19 cellular contexts compared by ENCODE assay signal in the genomic region with DNA sequence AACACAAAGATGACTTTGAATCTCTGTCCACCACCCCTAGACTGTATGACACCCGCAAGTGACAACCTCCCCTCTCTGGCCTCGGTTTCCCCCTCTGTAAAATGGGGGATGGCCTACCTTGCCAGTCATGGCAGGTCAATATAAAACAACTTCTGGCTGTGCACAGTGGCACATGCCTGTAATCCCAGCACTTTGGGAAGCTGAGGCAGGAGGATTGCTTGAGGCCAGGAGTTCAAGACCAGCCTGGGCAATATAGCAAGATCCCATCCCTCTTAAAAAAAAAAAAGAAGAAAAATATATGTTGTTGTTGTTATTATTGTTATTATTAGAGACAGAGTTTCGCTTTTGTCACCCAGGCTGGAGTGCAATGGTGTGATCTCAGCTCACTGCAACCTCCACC. TPM values are rescaled to one million over a fixed set of nuclear protein-coding genes. Genes with fewer than 3 reads are reported as not detected.
A peak's percentile ranks its signal among the peaks of the same experiment; 100 is the strongest.
DNase-seq lines count a peak whose midpoint lies in the region; ATAC-seq, FAIRE-seq and TF ChIP-seq lines count a peak whose summit lies in the region.
"Not testable (repeated sequence)": the region's sequence is repeated elsewhere in the genome, so short reads cannot be mapped to it uniquely, and the experiment has no call there.
"Had no signal": no experiment of that assay in that cellular context is flagged by ENCODE, and none has a peak within 500 bp of the region (broad histone marks: within the 10 kb centered on the region; RNA-seq: fewer than 3 reads in every experiment).

No MANE protein-coding gene starts in this region.

- not testable (repeated sequence) for BruUV-seq in HepG2 (replicated peaks; lab: Mats Ljungman, UMichigan)

- H3K9me3 Mint-ChIP-seq in CD4-positive, alpha-beta T cell; T-helper 2 cell treated with Interferon-gamma antibody and Interleukin-4, amounts not matched to agents 5 μg/mL and 100 μg/mL, for 36 hours; activated naive CD8-positive, alpha-beta T cell treated with anti-CD3 and anti-CD28 coated beads for 36 hours: not testable (repeated sequence)

- H3K4me2 ChIP-seq in Karpas-422 (ENCODE audit: low read depth, low read length, poor library complexity, severe bottlenecking): peak overlapping the region; percentile 97
- H3K4me2 ChIP-seq in HepG2 (ENCODE audit: low read depth, low read length): not testable (repeated sequence)

- H3K79me2 ChIP-seq in Karpas-422 (ENCODE audit: low read length): peaks cover 26% of the 10 kb centered on the region
- not testable (repeated sequence) for H3K79me2 ChIP-seq in HepG2 (ENCODE audit: insufficient read depth, low read length)

- not testable (repeated sequence) for H2AFZ ChIP-seq in Karpas-422 (ENCODE audit: low read length); HepG2 (ENCODE audit: low read length)

- in situ Hi-C loops in HepG2 (cut with HindIII; ENCODE audit: extremely low pct_ligation_motif_present, low pct_unique_long_range_greater_than_20kb): not testable (repeated sequence)

- not testable (repeated sequence) for TF ChIP-seq POLR2A in HepG2 (IDR thresholded peaks at IDR 0.05; ENCODE audit: insufficient read depth in 1 of 2, low read depth in 2 of 2, low read length in 2 of 2)

- TF ChIP-seq EP300 in HepG2 (IDR thresholded peaks at IDR 0.05; ENCODE audit: low read depth in 2 of 2, low read length in 2 of 2); HepG2 (CRISPR knock-in tag; IDR thresholded peaks at IDR 0.05; ENCODE audit: borderline replicate concordance): not testable (repeated sequence)

- not testable (repeated sequence) for FAIRE-seq in HepG2 (lab: Jason Lieb, UNC)

- peak overlapping the region; percentile 98 for H3K27ac Mint-ChIP-seq in CD4-positive, alpha-beta T cell
- H3K27ac Mint-ChIP-seq in T-helper 2 cell treated with Interferon-gamma antibody and Interleukin-4, amounts not matched to agents 5 μg/mL and 100 μg/mL, for 36 hours: peak overlapping the region; percentile 100
- H3K27ac Mint-ChIP-seq in activated naive CD8-positive, alpha-beta T cell treated with anti-CD3 and anti-CD28 coated beads for 36 hours: peak overlapping the region; percentile 91

- POLR2A ChIA-PET in CD4-positive, alpha-beta T cell (lab: Charles Lee): interaction anchor here (1.0 to 11.4 kb wide), 14 partner anchors 10 to 83 kb away, joined by 3 to 465 read pairs (median 6); a partner anchor contains a TSS
- POLR2A ChIA-PET in HepG2 (lab: Yijun Ruan, JAX): interaction anchor here (0.8 to 1.5 kb wide), 2 partner anchors 14 to 16 kb away, joined by 3 to 5 read pairs; a partner anchor contains a TSS

- H3K36me3 Mint-ChIP-seq in CD4-positive, alpha-beta T cell (ENCODE audit: low read depth): peaks cover 11% of the 10 kb centered on the region
- H3K36me3 Mint-ChIP-seq in T-helper 2 cell treated with Interferon-gamma antibody and Interleukin-4, amounts not matched to agents 5 μg/mL and 100 μg/mL, for 36 hours (ENCODE audit: low read depth): peaks cover 20% of the 10 kb centered on the region
- peaks cover 19% of the 10 kb centered on the region for H3K36me3 Mint-ChIP-seq in activated naive CD8-positive, alpha-beta T cell treated with anti-CD3 and anti-CD28 coated beads for 36 hours

- TF ChIP-seq RAD21 in HepG2 (CRISPR knock-in tag; IDR thresholded peaks at IDR 0.05): not testable (repeated sequence)

- H3K36me3 ChIP-seq in Karpas-422 (ENCODE audit: insufficient read depth, low read length) (peaks cover 14% of the 10 kb centered on the region), HepG2 (replicated peaks in 1 of 2; ENCODE audit: control insufficient read depth in 1 of 2, insufficient read depth in 2 of 2, low read length in 2 of 2) (peaks cover 0 to 11% of the 10 kb centered on the region in 2 experiments; a peak in 2 of 5 replicates)

- H4K20me1 ChIP-seq in Karpas-422 (ENCODE audit: insufficient read depth, low read depth, low read length): not testable (repeated sequence)
- peaks cover 20% of the 10 kb centered on the region for H4K20me1 ChIP-seq in HepG2 (ENCODE audit: insufficient read depth, low read length)

- H3K9me2 ChIP-seq in Karpas-422 (replicated peaks; ENCODE audit: insufficient read depth, low read length): not testable (repeated sequence)

- peak overlapping the region; percentile 99 for H3K9ac ChIP-seq in Karpas-422 (ENCODE audit: low read length)
- not testable (repeated sequence) for H3K9ac ChIP-seq in HepG2 (ENCODE audit: insufficient read depth, low read depth, low read length)

- peak overlapping the region; percentile 80 for H3K4me3 Mint-ChIP-seq in CD4-positive, alpha-beta T cell
- H3K4me3 Mint-ChIP-seq in T-helper 2 cell treated with Interferon-gamma antibody and Interleukin-4, amounts not matched to agents 5 μg/mL and 100 μg/mL, for 36 hours: peak overlapping the region; percentile 80
- H3K4me3 Mint-ChIP-seq in activated naive CD8-positive, alpha-beta T cell treated with anti-CD3 and anti-CD28 coated beads for 36 hours: peak overlapping the region; percentile 20

- H3K27me3 Mint-ChIP-seq in CD4-positive, alpha-beta T cell; T-helper 2 cell treated with Interferon-gamma antibody and Interleukin-4, amounts not matched to agents 5 μg/mL and 100 μg/mL, for 36 hours (ENCODE audit: low read depth); activated naive CD8-positive, alpha-beta T cell treated with anti-CD3 and anti-CD28 coated beads for 36 hours: not testable (repeated sequence)

- H3K9me3 ChIP-seq in CD4-positive, alpha-beta T cell (ENCODE audit: control insufficient read depth, low read length); Karpas-422 (ENCODE audit: low read length); HepG2 (ENCODE audit: low read length): not testable (repeated sequence)

- peak overlapping the region; percentile 91 for H3K27ac ChIP-seq in CD4-positive, alpha-beta T cell (ENCODE audit: low read depth, low read length)
- H3K27ac ChIP-seq in Karpas-422 (ENCODE audit: low read length) (peak overlapping the region; percentile 99), skin epidermis (peak overlapping the region in 11 of 21 experiments; percentile 2 to 88 (median 76))
- H3K27ac ChIP-seq in HepG2 (ENCODE audit: extremely low read length, insufficient read depth, low read length): not testable (repeated sequence)

- TF ChIP-seq CTCF in CD4-positive, alpha-beta T cell (IDR thresholded peaks at IDR 0.05); HepG2 (CRISPR knock-in tag; IDR thresholded peaks at IDR 0.05): not testable (repeated sequence)

- intact Hi-C loops in CD4-positive, alpha-beta T cell (cut with DNase I, micrococcal nuclease): loop anchor here (1.0 kb wide), 4 partner anchors 7 to 69 kb away; a partner anchor contains a TSS
- intact Hi-C loops in HepG2 (cut with micrococcal nuclease; ENCODE audit: unreplicated experiment): not testable (repeated sequence)

- DNase-seq in CD4-positive, alpha-beta T cell; Karpas-422; T-helper 2 cell treated with Interferon-gamma antibody and Interleukin-4, amounts not matched to agents 5 μg/mL and 100 μg/mL, for 36 hours (ENCODE audit: low spot score); activated naive CD8-positive, alpha-beta T cell treated with anti-CD3 and anti-CD28 coated beads for 36 hours; HepG2 (ENCODE audit: low spot score): not testable (repeated sequence)
- DNase-seq in activated T-cell treated with anti-CD3 and anti-CD28 coated beads, Interleukin-2, amount 50 U/mL, for 1 hour: peak; percentile 29

- not testable (repeated sequence) for H3K27me3 ChIP-seq in CD4-positive, alpha-beta T cell (ENCODE audit: control insufficient read depth, insufficient read depth, low read length); Karpas-422 (ENCODE audit: low read length); HepG2 (ENCODE audit: control insufficient read depth in 1 of 2, insufficient read depth in 2 of 2, low read length in 2 of 2)

- H3K4me1 Mint-ChIP-seq in CD4-positive, alpha-beta T cell (ENCODE audit: low read depth): peaks cover 90% of the 10 kb centered on the region
- H3K4me1 Mint-ChIP-seq in T-helper 2 cell treated with Interferon-gamma antibody and Interleukin-4, amounts not matched to agents 5 μg/mL and 100 μg/mL, for 36 hours (ENCODE audit: low read depth): peaks cover 59% of the 10 kb centered on the region
- peaks cover 69% of the 10 kb centered on the region for H3K4me1 Mint-ChIP-seq in activated naive CD8-positive, alpha-beta T cell treated with anti-CD3 and anti-CD28 coated beads for 36 hours

- CTCF ChIA-PET in CD4-positive, alpha-beta T cell (lab: Charles Lee): interaction anchor here (2.3 to 7.3 kb wide), 2 partner anchors 13 to 17 kb away, joined by 12 to 119 read pairs; a partner anchor contains a TSS
- CTCF ChIA-PET in HepG2 (lab: Yijun Ruan, JAX; ENCODE audit: low intra/inter-chr PET ratio, low total read pairs): not testable (repeated sequence)

- peaks cover 56% of the 10 kb centered on the region for H3K4me1 ChIP-seq in Karpas-422 (ENCODE audit: low read length)
- peaks cover 25% of the 10 kb centered on the region for H3K4me1 ChIP-seq in HepG2 (ENCODE audit: insufficient read depth, low read length)

- H3K4me3 ChIP-seq in Karpas-422 (ENCODE audit: low read length): peak overlapping the region; percentile 41
- H3K4me3 ChIP-seq in HepG2 (replicated peaks in 1 of 3; ENCODE audit: insufficient read depth in 1 of 3, low read depth in 2 of 3, low read length in 3 of 3); skin epidermis: not testable (repeated sequence)

- 12% methylated on average over 3 of the region's 3 CpGs for WGBS in HepG2 (ENCODE audit: low lambda C conversion rate)

- not testable (repeated sequence) for ATAC-seq in CD4-positive, alpha-beta T cell (ENCODE audit: poor library complexity); HepG2

RNA-seq across cellular contexts. Expression of a gene that starts 1.1 kb away (rescaled TPM):
- total RNA-seq in CD4-positive, alpha-beta T cell: 1 to 10 TPM; 3.7 to 3.8 TPM
- total RNA-seq in Karpas-422 (2014; rRNA removed; shearing (Covaris generic); ENCODE audit: low replicate concordance): 970 and 1,036 TPM in 2 replicates
- 10 to 100 TPM; 28.8 to 32.2 TPM for total RNA-seq in activated naive CD8-positive, alpha-beta T cell treated with anti-CD3 and anti-CD28 coated beads for 36 hours
- total RNA-seq in HepG2 (2016; rRNA removed; fragmentation: Illumina TruSeq; extraction: Trizol): 0.27 and 0.33 TPM in 2 replicates
- total RNA-seq in HepG2 (2016; cell fraction: cytosol; rRNA removed; fragmentation: Illumina TruSeq; extraction: Trizol; ENCODE audit: low read depth): 0.26 and 0.51 TPM in 2 replicates
- total RNA-seq in HepG2 (2016; cell fraction: insoluble cytoplasmic fraction; rRNA removed; fragmentation: Illumina TruSeq; extraction: Trizol): 0.24 and 0.37 TPM in 2 replicates
- total RNA-seq in HepG2 (2016; cell fraction: membrane; rRNA removed; fragmentation: Illumina TruSeq; extraction: Trizol): 0.62 TPM in 1 of 2 replicates, not detected in the other
- total RNA-seq in HepG2 (2016; cell fraction: nucleus; rRNA removed; fragmentation: Illumina TruSeq; extraction: Trizol): 0.40 TPM in 1 of 2 replicates, not detected in the other
- 0.24 and 0.30 TPM in 2 replicates for polyA plus RNA-seq in HepG2 (2011; rRNA removed)
- polyA plus RNA-seq in HepG2 (2011; cell fraction: cytosol; rRNA removed): 0.44 and 0.52 TPM in 2 replicates
- polyA plus RNA-seq in HepG2 (2011; cell fraction: nucleus; rRNA removed): 0.31 and 0.51 TPM in 2 replicates
- 0.25 TPM in 1 of 2 replicates, not detected in the other for polyA plus RNA-seq in HepG2 (2012)
- polyA plus RNA-seq in HepG2 (2016; cell fraction: cytosol; fragmentation: Illumina TruSeq; extraction: Trizol; ENCODE audit: low read depth): 0.21 and 0.44 TPM in 2 replicates
- polyA plus RNA-seq in HepG2 (2016; cell fraction: insoluble cytoplasmic fraction; fragmentation: Illumina TruSeq; extraction: Trizol; ENCODE audit: low read depth): 0.49 and 0.52 TPM in 2 replicates
- 0.69 and 1.1 TPM in 2 replicates for polyA plus RNA-seq in HepG2 (2016; cell fraction: membrane; fragmentation: Illumina TruSeq; extraction: Trizol; ENCODE audit: low read depth)
- polyA plus RNA-seq in HepG2 (2016; cell fraction: nucleus; fragmentation: Illumina TruSeq; extraction: Trizol; ENCODE audit: insufficient read depth, low read depth): 0.78 and 0.95 TPM in 2 replicates
- polyA minus RNA-seq in HepG2 (2011; rRNA and poly(A)+ RNA removed; ENCODE audit: low replicate concordance): 0.26 and 0.84 TPM in 2 replicates
- 0.49 TPM in 1 of 2 replicates, not detected in the other for polyA minus RNA-seq in HepG2 (2011; cell fraction: cytosol; rRNA and poly(A)+ RNA removed)
- not detected in 2 replicates for polyA minus RNA-seq in HepG2 (2011; cell fraction: nucleus; rRNA and poly(A)+ RNA removed)
- total RNA-seq: fibroblast of villous mesenchyme, H7, temporal lobe, vagina had no signal

RNA-seq across cellular contexts. Expression of a gene that starts 7.0 kb away (rescaled TPM):
- 1,000 to 10,000 TPM; 1,019 to 1,047 TPM for total RNA-seq in CD4-positive, alpha-beta T cell
- 136 and 137 TPM in 2 replicates for total RNA-seq in Karpas-422 (2014; rRNA removed; shearing (Covaris generic); ENCODE audit: low replicate concordance)
- total RNA-seq in activated naive CD8-positive, alpha-beta T cell treated with anti-CD3 and anti-CD28 coated beads for 36 hours: 100 to 1,000 TPM; 285 to 295 TPM
- total RNA-seq in HepG2 (2016; rRNA removed; fragmentation: Illumina TruSeq; extraction: Trizol): 26.2 and 34.7 TPM in 2 replicates
- total RNA-seq in HepG2 (2016; cell fraction: cytosol; rRNA removed; fragmentation: Illumina TruSeq; extraction: Trizol; ENCODE audit: low read depth): 6.5 and 9.6 TPM in 2 replicates
- total RNA-seq in HepG2 (2016; cell fraction: insoluble cytoplasmic fraction; rRNA removed; fragmentation: Illumina TruSeq; extraction: Trizol): 16.1 and 36.8 TPM in 2 replicates
- 10.4 and 11.0 TPM in 2 replicates for total RNA-seq in HepG2 (2016; cell fraction: membrane; rRNA removed; fragmentation: Illumina TruSeq; extraction: Trizol)
- 28.3 and 29.2 TPM in 2 replicates for total RNA-seq in HepG2 (2016; cell fraction: nucleus; rRNA removed; fragmentation: Illumina TruSeq; extraction: Trizol)
- 33.1 and 33.7 TPM in 2 replicates for polyA plus RNA-seq in HepG2 (2011; rRNA removed)
- polyA plus RNA-seq in HepG2 (2011; cell fraction: cytosol; rRNA removed): 20.2 and 33.5 TPM in 2 replicates
- polyA plus RNA-seq in HepG2 (2011; cell fraction: nucleus; rRNA removed): 215 and 292 TPM in 2 replicates
- 33.2 and 34.0 TPM in 2 replicates for polyA plus RNA-seq in HepG2 (2012)
- 3.8 and 4.4 TPM in 2 replicates for polyA plus RNA-seq in HepG2 (2016; cell fraction: cytosol; fragmentation: Illumina TruSeq; extraction: Trizol; ENCODE audit: low read depth)
- 20.7 and 29.5 TPM in 2 replicates for polyA plus RNA-seq in HepG2 (2016; cell fraction: insoluble cytoplasmic fraction; fragmentation: Illumina TruSeq; extraction: Trizol; ENCODE audit: low read depth)
- 7.4 and 8.4 TPM in 2 replicates for polyA plus RNA-seq in HepG2 (2016; cell fraction: membrane; fragmentation: Illumina TruSeq; extraction: Trizol; ENCODE audit: low read depth)
- 90.2 and 102 TPM in 2 replicates for polyA plus RNA-seq in HepG2 (2016; cell fraction: nucleus; fragmentation: Illumina TruSeq; extraction: Trizol; ENCODE audit: insufficient read depth, low read depth)
- polyA minus RNA-seq in HepG2 (2011; rRNA and poly(A)+ RNA removed; ENCODE audit: low replicate concordance): 15.9 and 39.4 TPM in 2 replicates
- 16.3 and 26.4 TPM in 2 replicates for polyA minus RNA-seq in HepG2 (2011; cell fraction: cytosol; rRNA and poly(A)+ RNA removed)
- 29.6 and 31.9 TPM in 2 replicates for polyA minus RNA-seq in HepG2 (2011; cell fraction: nucleus; rRNA and poly(A)+ RNA removed)

RNA-seq across cellular contexts. Expression of a gene that starts 15.9 kb away (rescaled TPM):
- 1,000 to 10,000 TPM; 3,668 to 3,697 TPM for total RNA-seq in CD4-positive, alpha-beta T cell
- total RNA-seq in Karpas-422 (2014; rRNA removed; shearing (Covaris generic); ENCODE audit: low replicate concordance): 2,482 and 3,478 TPM in 2 replicates
- total RNA-seq in activated naive CD8-positive, alpha-beta T cell treated with anti-CD3 and anti-CD28 coated beads for 36 hours: 1,000 to 10,000 TPM; 3,012 to 3,178 TPM
- total RNA-seq in HepG2 (2016; rRNA removed; fragmentation: Illumina TruSeq; extraction: Trizol): 4,758 and 5,028 TPM in 2 replicates
- 8,990 and 9,707 TPM in 2 replicates for total RNA-seq in HepG2 (2016; cell fraction: cytosol; rRNA removed; fragmentation: Illumina TruSeq; extraction: Trizol; ENCODE audit: low read depth)
- total RNA-seq in HepG2 (2016; cell fraction: insoluble cytoplasmic fraction; rRNA removed; fragmentation: Illumina TruSeq; extraction: Trizol): 4,892 and 5,330 TPM in 2 replicates
- total RNA-seq in HepG2 (2016; cell fraction: membrane; rRNA removed; fragmentation: Illumina TruSeq; extraction: Trizol): 12,897 and 13,497 TPM in 2 replicates
- total RNA-seq in HepG2 (2016; cell fraction: nucleus; rRNA removed; fragmentation: Illumina TruSeq; extraction: Trizol): 1,659 and 1,838 TPM in 2 replicates
- polyA plus RNA-seq in HepG2 (2011; rRNA removed): 1,633 and 1,983 TPM in 2 replicates
- polyA plus RNA-seq in HepG2 (2011; cell fraction: cytosol; rRNA removed): 4,354 and 8,495 TPM in 2 replicates
- polyA plus RNA-seq in HepG2 (2011; cell fraction: nucleus; rRNA removed): 1,845 and 2,001 TPM in 2 replicates
- polyA plus RNA-seq in HepG2 (2012): 3,093 and 4,312 TPM in 2 replicates
- 10,211 and 10,944 TPM in 2 replicates for polyA plus RNA-seq in HepG2 (2016; cell fraction: cytosol; fragmentation: Illumina TruSeq; extraction: Trizol; ENCODE audit: low read depth)
- 4,747 and 4,833 TPM in 2 replicates for polyA plus RNA-seq in HepG2 (2016; cell fraction: insoluble cytoplasmic fraction; fragmentation: Illumina TruSeq; extraction: Trizol; ENCODE audit: low read depth)
- 11,477 and 11,931 TPM in 2 replicates for polyA plus RNA-seq in HepG2 (2016; cell fraction: membrane; fragmentation: Illumina TruSeq; extraction: Trizol; ENCODE audit: low read depth)
- polyA plus RNA-seq in HepG2 (2016; cell fraction: nucleus; fragmentation: Illumina TruSeq; extraction: Trizol; ENCODE audit: insufficient read depth, low read depth): 2,975 and 3,175 TPM in 2 replicates
- polyA minus RNA-seq in HepG2 (2011; rRNA and poly(A)+ RNA removed; ENCODE audit: low replicate concordance): 958 and 1,242 TPM in 2 replicates
- polyA minus RNA-seq in HepG2 (2011; cell fraction: cytosol; rRNA and poly(A)+ RNA removed): 1,380 TPM in 2 replicates
- polyA minus RNA-seq in HepG2 (2011; cell fraction: nucleus; rRNA and poly(A)+ RNA removed): 385 and 466 TPM in 2 replicates

RNA-seq across cellular contexts. Expression of a gene that starts 31.1 kb away (rescaled TPM):
- total RNA-seq in CD4-positive, alpha-beta T cell: not detected
- total RNA-seq in Karpas-422 (2014; rRNA removed; shearing (Covaris generic); ENCODE audit: low replicate concordance): not detected in 2 replicates
- not detected for total RNA-seq in activated naive CD8-positive, alpha-beta T cell treated with anti-CD3 and anti-CD28 coated beads for 36 hours
- not detected in 2 replicates for total RNA-seq in HepG2 (2016; rRNA removed; fragmentation: Illumina TruSeq; extraction: Trizol)
- total RNA-seq in HepG2 (2016; cell fraction: cytosol; rRNA removed; fragmentation: Illumina TruSeq; extraction: Trizol; ENCODE audit: low read depth): not detected in 2 replicates
- not detected in 2 replicates for total RNA-seq in HepG2 (2016; cell fraction: insoluble cytoplasmic fraction; rRNA removed; fragmentation: Illumina TruSeq; extraction: Trizol)
- not detected in 2 replicates for total RNA-seq in HepG2 (2016; cell fraction: membrane; rRNA removed; fragmentation: Illumina TruSeq; extraction: Trizol)
- not detected in 2 replicates for total RNA-seq in HepG2 (2016; cell fraction: nucleus; rRNA removed; fragmentation: Illumina TruSeq; extraction: Trizol)
- polyA plus RNA-seq in HepG2 (2011; rRNA removed): not detected in 2 replicates
- polyA plus RNA-seq in HepG2 (2011; cell fraction: cytosol; rRNA removed): not detected in 2 replicates
- not detected in 2 replicates for polyA plus RNA-seq in HepG2 (2011; cell fraction: nucleus; rRNA removed)
- not detected in 2 replicates for polyA plus RNA-seq in HepG2 (2012)
- polyA plus RNA-seq in HepG2 (2016; cell fraction: cytosol; fragmentation: Illumina TruSeq; extraction: Trizol; ENCODE audit: low read depth): not detected in 2 replicates
- not detected in 2 replicates for polyA plus RNA-seq in HepG2 (2016; cell fraction: insoluble cytoplasmic fraction; fragmentation: Illumina TruSeq; extraction: Trizol; ENCODE audit: low read depth)
- not detected in 2 replicates for polyA plus RNA-seq in HepG2 (2016; cell fraction: membrane; fragmentation: Illumina TruSeq; extraction: Trizol; ENCODE audit: low read depth)
- not detected in 2 replicates for polyA plus RNA-seq in HepG2 (2016; cell fraction: nucleus; fragmentation: Illumina TruSeq; extraction: Trizol; ENCODE audit: insufficient read depth, low read depth)
- not detected in 2 replicates for polyA minus RNA-seq in HepG2 (2011; rRNA and poly(A)+ RNA removed; ENCODE audit: low replicate concordance)
- not detected in 2 replicates for polyA minus RNA-seq in HepG2 (2011; cell fraction: cytosol; rRNA and poly(A)+ RNA removed)
- not detected in 2 replicates for polyA minus RNA-seq in HepG2 (2011; cell fraction: nucleus; rRNA and poly(A)+ RNA removed)
- total RNA-seq: aorta, Calu3, colonic mucosa, fibroblast of villous mesenchyme, H7, lower leg skin, mononuclear cell, right cardiac atrium, temporal lobe, vagina had no signal
- polyA plus RNA-seq: aorta, keratinocyte, right cardiac atrium had no signal

RNA-seq across cellular contexts. Expression of a gene that starts 31.5 kb away (rescaled TPM):
- total RNA-seq in CD4-positive, alpha-beta T cell: not detected
- total RNA-seq in Karpas-422 (2014; rRNA removed; shearing (Covaris generic); ENCODE audit: low replicate concordance): not detected in 2 replicates
- total RNA-seq in activated naive CD8-positive, alpha-beta T cell treated with anti-CD3 and anti-CD28 coated beads for 36 hours: not detected
- total RNA-seq in HepG2 (2016; rRNA removed; fragmentation: Illumina TruSeq; extraction: Trizol): not detected in 2 replicates
- total RNA-seq in HepG2 (2016; cell fraction: cytosol; rRNA removed; fragmentation: Illumina TruSeq; extraction: Trizol; ENCODE audit: low read depth): not detected in 2 replicates
- not detected in 2 replicates for total RNA-seq in HepG2 (2016; cell fraction: insoluble cytoplasmic fraction; rRNA removed; fragmentation: Illumina TruSeq; extraction: Trizol)
- not detected in 2 replicates for total RNA-seq in HepG2 (2016; cell fraction: membrane; rRNA removed; fragmentation: Illumina TruSeq; extraction: Trizol)
- not detected in 2 replicates for total RNA-seq in HepG2 (2016; cell fraction: nucleus; rRNA removed; fragmentation: Illumina TruSeq; extraction: Trizol)
- not detected in 2 replicates for polyA plus RNA-seq in HepG2 (2011; rRNA removed)
- not detected in 2 replicates for polyA plus RNA-seq in HepG2 (2011; cell fraction: cytosol; rRNA removed)
- not detected in 2 replicates for polyA plus RNA-seq in HepG2 (2011; cell fraction: nucleus; rRNA removed)
- polyA plus RNA-seq in HepG2 (2012): not detected in 2 replicates
- polyA plus RNA-seq in HepG2 (2016; cell fraction: cytosol; fragmentation: Illumina TruSeq; extraction: Trizol; ENCODE audit: low read depth): not detected in 2 replicates
- not detected in 2 replicates for polyA plus RNA-seq in HepG2 (2016; cell fraction: insoluble cytoplasmic fraction; fragmentation: Illumina TruSeq; extraction: Trizol; ENCODE audit: low read depth)
- polyA plus RNA-seq in HepG2 (2016; cell fraction: membrane; fragmentation: Illumina TruSeq; extraction: Trizol; ENCODE audit: low read depth): not detected in 2 replicates
- polyA plus RNA-seq in HepG2 (2016; cell fraction: nucleus; fragmentation: Illumina TruSeq; extraction: Trizol; ENCODE audit: insufficient read depth, low read depth): not detected in 2 replicates
- not detected in 2 replicates for polyA minus RNA-seq in HepG2 (2011; rRNA and poly(A)+ RNA removed; ENCODE audit: low replicate concordance)
- polyA minus RNA-seq in HepG2 (2011; cell fraction: cytosol; rRNA and poly(A)+ RNA removed): not detected in 2 replicates
- not detected in 2 replicates for polyA minus RNA-seq in HepG2 (2011; cell fraction: nucleus; rRNA and poly(A)+ RNA removed)
- total RNA-seq: aorta, Calu3, colonic mucosa, fibroblast of villous mesenchyme, H7, lower leg skin, mononuclear cell, right cardiac atrium, temporal lobe, vagina had no signal
- polyA plus RNA-seq: aorta, esophagus, keratinocyte, right cardiac atrium had no signal

Comparison
In these comparisons a context has a peak if more than half of its experiments do, and no peak if none do; other contexts are left out.
1. H3K4me3 Mint-ChIP-seq: peak in every context shown above with its lines; median percentile 80 in CD4-positive, alpha-beta T cell; 80 in T-helper 2 cell treated with Interferon-gamma antibody and Interleukin-4, amounts not matched to agents 5 μg/mL and 100 μg/mL, for 36 hours; 20 in activated naive CD8-positive, alpha-beta T cell treated with anti-CD3 and anti-CD28 coated beads for 36 hours.
2. RNA of a gene that starts 1.1 kb away (total RNA-seq): 970 to 1,036 TPM in Karpas-422; 28.8 to 32.2 TPM in activated naive CD8-positive, alpha-beta T cell treated with anti-CD3 and anti-CD28 coated beads for 36 hours, 3.7 to 3.8 TPM in CD4-positive, alpha-beta T cell and 0.24 to 0.62 TPM in HepG2; every median in the first group is over 10 times any median in the second.
3. Peak in every context shown above with its lines, with median percentiles within 50 percentile points of each other: H3K27ac Mint-ChIP-seq.